In genomic region chr7:27168265-27168947, GRCh38 we compare ENCODE assay signal across 8 cellular contexts. TPM values are rescaled to one million over a fixed set of nuclear protein-coding genes. Genes with fewer than 3 reads are reported as not detected.
DNase-seq lines count a peak whose midpoint lies in the region; ATAC-seq lines count a peak whose summit lies in the region.

No MANE protein-coding gene starts in this region.

- H3K4me2 ChIP-seq in Karpas-422 (ENCODE audit: low read depth, low read length, poor library complexity, severe bottlenecking): no peak overlapping the region

- no peaks in the 10 kb centered on the region for H3K27me3 ChIP-seq in Karpas-422 (ENCODE audit: low read length)
- peaks cover 100% of the 10 kb centered on the region for H3K27me3 ChIP-seq in effector memory CD4-positive, alpha-beta T cell (replicated peaks; ENCODE audit: control insufficient read depth, insufficient read depth, low read length, poor library complexity, severe bottlenecking)

- no peaks in the 10 kb centered on the region for H3K4me1 ChIP-seq in Karpas-422 (ENCODE audit: low read length)
- H3K4me1 ChIP-seq in effector memory CD4-positive, alpha-beta T cell (ENCODE audit: control insufficient read depth, insufficient read depth, low read length, poor library complexity, severe bottlenecking): peaks cover 47% of the 10 kb centered on the region

- H2AFZ ChIP-seq in Karpas-422 (ENCODE audit: low read length): no peak overlapping the region

- H3K27ac ChIP-seq in Karpas-422 (ENCODE audit: low read length): no peak overlapping the region
- no peak overlapping the region for H3K27ac ChIP-seq in effector memory CD4-positive, alpha-beta T cell (ENCODE audit: insufficient read depth, low read length, poor library complexity, severe bottlenecking)

- H3K9ac ChIP-seq in Karpas-422 (ENCODE audit: low read length): no peak overlapping the region

- no peaks in the 10 kb centered on the region for H3K79me2 ChIP-seq in Karpas-422 (ENCODE audit: low read length)

- H3K9me3 ChIP-seq in Karpas-422 (ENCODE audit: low read length): no peaks in the 10 kb centered on the region
- H3K9me3 ChIP-seq in effector memory CD4-positive, alpha-beta T cell (ENCODE audit: control insufficient read depth, low read length): no peaks in the 10 kb centered on the region

- H4K20me1 ChIP-seq in Karpas-422 (ENCODE audit: insufficient read depth, low read depth, low read length): no peaks in the 10 kb centered on the region

- ATAC-seq in HG03159 (IDR thresholded peaks at IDR 0.05; ENCODE audit: unreplicated experiment): no peak

- no peak overlapping the region for H3K4me3 ChIP-seq in Karpas-422 (ENCODE audit: low read length)
- no peak overlapping the region for H3K4me3 ChIP-seq in effector memory CD4-positive, alpha-beta T cell (ENCODE audit: insufficient read depth, low read depth, low read length, poor library complexity, severe bottlenecking)

- no peaks in the 10 kb centered on the region for H3K36me3 ChIP-seq in Karpas-422 (ENCODE audit: insufficient read depth, low read length)
- H3K36me3 ChIP-seq in effector memory CD4-positive, alpha-beta T cell (ENCODE audit: control insufficient read depth, insufficient read depth, low read length): no peaks in the 10 kb centered on the region

- H3K9me2 ChIP-seq in Karpas-422 (replicated peaks; ENCODE audit: insufficient read depth, low read length): no peaks in the 10 kb centered on the region

- DNase-seq in A172 (ENCODE audit: low spot score) (peak; percentile 55), GM04504 (ENCODE audit: low read depth) (peak; percentile 53), SKM-1 treated with dmso at 0.1 percent for 144 hours (lab: John Stamatoyannopoulos, UW; ENCODE audit: unreplicated experiment) (peak; percentile 51), left kidney (ENCODE audit: low read depth, low spot score) (peak; percentile 81), DMS53 (lab: John Stamatoyannopoulos, UW) (no peak), Karpas-422 (no peak)
- no peak for DNase-seq in effector memory CD4-positive, alpha-beta T cell

RNA-seq across cellular contexts. Expression of gene HOXA9, which starts 3.1 kb away (rescaled TPM):
- total RNA-seq in A172 (2014; rRNA removed; shearing (Covaris generic)): 74.8 and 88.6 TPM in 2 replicates
- total RNA-seq in Karpas-422 (2014; rRNA removed; shearing (Covaris generic); ENCODE audit: low replicate concordance): not detected in 2 replicates

RNA-seq across cellular contexts. Expression of gene HOXA10, which starts 5.7 kb away (rescaled TPM):
- 26.4 and 30.7 TPM in 2 replicates for total RNA-seq in A172 (2014; rRNA removed; shearing (Covaris generic))
- total RNA-seq in Karpas-422 (2014; rRNA removed; shearing (Covaris generic); ENCODE audit: low replicate concordance): not detected in 2 replicates

RNA-seq across cellular contexts. Expression of gene HOXA7, which starts 11.9 kb away (rescaled TPM):
- total RNA-seq in A172 (2014; rRNA removed; shearing (Covaris generic)): not detected in 2 replicates
- total RNA-seq in Karpas-422 (2014; rRNA removed; shearing (Covaris generic); ENCODE audit: low replicate concordance): 7.5 and 10.2 TPM in 2 replicates

RNA-seq across cellular contexts. Expression of gene HOXA3, which starts 16.0 kb away (rescaled TPM):
- 0.07 and 0.41 TPM in 2 replicates for total RNA-seq in A172 (2014; rRNA removed; shearing (Covaris generic))
- total RNA-seq in Karpas-422 (2014; rRNA removed; shearing (Covaris generic); ENCODE audit: low replicate concordance): 1.3 TPM in 2 replicates

RNA-seq across cellular contexts. Expression of gene HOXA11, which starts 16.6 kb away (rescaled TPM):
- 1.2 TPM in 2 replicates for total RNA-seq in A172 (2014; rRNA removed; shearing (Covaris generic))
- total RNA-seq in Karpas-422 (2014; rRNA removed; shearing (Covaris generic); ENCODE audit: low replicate concordance): not detected in 2 replicates

Comparison
In these comparisons a context has a peak if more than half of its experiments do, and no peak if none do; other contexts are left out.
1. DNase-seq: peak in A172 (single experiment), GM04504 (single experiment), SKM-1 treated with dmso at 0.1 percent for 144 hours (single experiment) and left kidney (single experiment); none in DMS53 (single experiment), Karpas-422 (single experiment) and effector memory CD4-positive, alpha-beta T cell (0 of 3).
2. RNA of gene HOXA9, which starts 3.1 kb away (total RNA-seq): 74.8 to 88.6 TPM in A172; not detected in Karpas-422; every median in the first group is over 10 times any median in the second.
3. RNA of gene HOXA10, which starts 5.7 kb away (total RNA-seq): 26.4 to 30.7 TPM in A172; not detected in Karpas-422; every median in the first group is over 10 times any median in the second.